Comparison of ENCODE assay signal across 17 cellular contexts in genomic region chr2:924202-924601, GRCh38. TPM values are rescaled to one million over a fixed set of nuclear protein-coding genes. Genes with fewer than 3 reads are reported as not detected.
DNase-seq lines count a peak whose midpoint lies in the region; ATAC-seq and TF ChIP-seq lines count a peak whose summit lies in the region.
"Had no signal": no experiment of that assay in that cellular context is flagged by ENCODE, and none has a peak within 500 bp of the region (broad histone marks: within the 10 kb centered on the region; RNA-seq: fewer than 3 reads in every experiment).

No MANE protein-coding gene starts in this region.

- peaks cover 13% of the 10 kb centered on the region; the same call in 1 of the 2 replicates for H3K27me3 ChIP-seq in iPS-20b (ENCODE audit: insufficient read depth, low read length)
- H3K27me3 ChIP-seq: BLaER1 treated with 17β-estradiol and CSF1 and Interleukin-3, amounts not matched to agents 10 nM and 100 nM had no signal

- ATAC-seq in WTC11 (no peak), HG03175 (IDR thresholded peaks at IDR 0.05; ENCODE audit: unreplicated experiment) (no peak)
- ATAC-seq: CD8-positive, alpha-beta T cell had no signal

- H3K36me3 Mint-ChIP-seq in WTC11 (peaks cover 17% of the 10 kb centered on the region), type B pancreatic cell (no peaks in the 10 kb centered on the region)
- no peaks in the 10 kb centered on the region for H3K36me3 Mint-ChIP-seq in activated CD4-positive, alpha-beta T cell treated with anti-CD3 and anti-CD28 coated beads, Interleukin-2, amount 10 ng/mL, durations not matched to agents 7 days and 5 days (ENCODE audit: low read depth)
- H3K36me3 Mint-ChIP-seq: CD8-positive, alpha-beta T cell had no signal

- H3K4me1 Mint-ChIP-seq in WTC11 (peaks cover 40% of the 10 kb centered on the region), type B pancreatic cell (ENCODE audit: unreplicated experiment) (peaks cover 9% of the 10 kb centered on the region)
- H3K4me1 Mint-ChIP-seq in activated CD4-positive, alpha-beta T cell treated with anti-CD3 and anti-CD28 coated beads, Interleukin-2, amount 10 ng/mL, durations not matched to agents 7 days and 5 days = no peaks in the 10 kb centered on the region

- H3K9me3 Mint-ChIP-seq in WTC11 (peaks cover 12% of the 10 kb centered on the region), type B pancreatic cell (no peaks in the 10 kb centered on the region)
- H3K9me3 Mint-ChIP-seq in activated CD4-positive, alpha-beta T cell treated with anti-CD3 and anti-CD28 coated beads, Interleukin-2, amount 10 ng/mL, durations not matched to agents 7 days and 5 days = no peaks in the 10 kb centered on the region
- H3K9me3 Mint-ChIP-seq: CD8-positive, alpha-beta T cell had no signal

- peaks cover 21% of the 10 kb centered on the region for H3K4me1 ChIP-seq in iPS-20b (ENCODE audit: insufficient read depth, low read length)
- H3K4me1 ChIP-seq: BLaER1 treated with 17β-estradiol and CSF1 and Interleukin-3, amounts not matched to agents 10 nM and 100 nM had no signal

- no peak overlapping the region for H3K27ac ChIP-seq in iPS-20b (ENCODE audit: low read length)
- H3K27ac ChIP-seq: BLaER1 treated with 17β-estradiol and CSF1 and Interleukin-3, amounts not matched to agents 10 nM and 100 nM; GM23248 had no signal

- DNase-seq in NCI-H510A treated with DMSO at 0.1 percent for 48 hours (lab: John Stamatoyannopoulos, UW) = peak; percentile 6
- no peak for DNase-seq in NCI-H510A (lab: John Stamatoyannopoulos, UW)
- no peak for DNase-seq in WTC11 (ENCODE audit: low spot score)
- DNase-seq in type B pancreatic cell (ENCODE audit: extremely low spot score, unreplicated experiment) = no peak
- no peak for DNase-seq in DMS53 treated with DMSO at 0.1 percent for 48 hours (lab: John Stamatoyannopoulos, UW; ENCODE audit: unreplicated experiment)
- DNase-seq in activated CD4-positive, alpha-beta T cell treated with anti-CD3 and anti-CD28 coated beads, Interleukin-2, amount 10 ng/mL, durations not matched to agents 7 days and 5 days = no peak
- DNase-seq: 8988T; Calu3; CD8-positive, alpha-beta T cell; GDM1; GM23248; H7 had no signal

- POLR2A ChIA-PET in WTC11 (lab: Charles Lee) = no interaction called here
- POLR2A ChIA-PET in activated CD4-positive, alpha-beta T cell treated with anti-CD3 and anti-CD28 coated beads, Interleukin-2, amount 10 ng/mL, durations not matched to agents 7 days and 5 days (lab: Charles Lee) = no interaction called here

- no peaks in the 10 kb centered on the region for H3K36me3 ChIP-seq in iPS-20b (ENCODE audit: insufficient read depth, low read depth, low read length)
- H3K36me3 ChIP-seq: BLaER1 treated with 17β-estradiol and CSF1 and Interleukin-3, amounts not matched to agents 10 nM and 100 nM had no signal

- H3K4me3 ChIP-seq in iPS-20b (ENCODE audit: low read length) = no peak overlapping the region
- H3K4me3 ChIP-seq: BLaER1 treated with 17β-estradiol and CSF1 and Interleukin-3, amounts not matched to agents 10 nM and 100 nM; GM23248 had no signal

- H3K27me3 Mint-ChIP-seq in WTC11 (ENCODE audit: low read depth) = peaks cover 22% of the 10 kb centered on the region
- peaks cover 19% of the 10 kb centered on the region for H3K27me3 Mint-ChIP-seq in type B pancreatic cell
- peaks cover 7% of the 10 kb centered on the region for H3K27me3 Mint-ChIP-seq in activated CD4-positive, alpha-beta T cell treated with anti-CD3 and anti-CD28 coated beads, Interleukin-2, amount 10 ng/mL, durations not matched to agents 7 days and 5 days

- TF ChIP-seq CTCF in WTC11 (IDR thresholded peaks at IDR 0.05) (no peak), type B pancreatic cell (conservative IDR thresholded peaks at IDR 0.05) (no peak)

- H3K4me3 Mint-ChIP-seq in WTC11 (no peak overlapping the region), type B pancreatic cell (no peak overlapping the region)
- H3K4me3 Mint-ChIP-seq in activated CD4-positive, alpha-beta T cell treated with anti-CD3 and anti-CD28 coated beads, Interleukin-2, amount 10 ng/mL, durations not matched to agents 7 days and 5 days = no peak overlapping the region
- H3K4me3 Mint-ChIP-seq: CD8-positive, alpha-beta T cell had no signal

- CTCF ChIA-PET in WTC11 (lab: Charles Lee) = interaction anchor here (0.9 kb wide), 1 partner anchor 216 kb away, joined by 3 read pairs; no protein-coding TSS in a partner anchor
- CTCF ChIA-PET in activated CD4-positive, alpha-beta T cell treated with anti-CD3 and anti-CD28 coated beads, Interleukin-2, amount 10 ng/mL, durations not matched to agents 7 days and 5 days (lab: Charles Lee) = no interaction called here

- H3K9me3 ChIP-seq in iPS-20b (ENCODE audit: insufficient read depth, low read depth, low read length) = peaks cover 7% of the 10 kb centered on the region; the same call in 1 of the 2 replicates

- H3K27ac Mint-ChIP-seq in WTC11 = peak overlapping the region; percentile 59
- peak overlapping the region; percentile 24 for H3K27ac Mint-ChIP-seq in type B pancreatic cell
- H3K27ac Mint-ChIP-seq in activated CD4-positive, alpha-beta T cell treated with anti-CD3 and anti-CD28 coated beads, Interleukin-2, amount 10 ng/mL, durations not matched to agents 7 days and 5 days = no peak overlapping the region
- H3K27ac Mint-ChIP-seq: CD8-positive, alpha-beta T cell had no signal

- peak overlapping the region; percentile 12; the same call in 1 of the 2 replicates for H3K9ac ChIP-seq in iPS-20b (ENCODE audit: low read depth, low read length)
- H3K9ac ChIP-seq: BLaER1 treated with 17β-estradiol and CSF1 and Interleukin-3, amounts not matched to agents 10 nM and 100 nM; GM23248 had no signal

TF ChIP-seq in WTC11, 78 proteins besides CTCF, POLR2A, EP300 and RAD21 (continues in another document):
- TF ChIP-seq ZNF121 (CRISPR knock-in tag; IDR thresholded peaks at IDR 0.05) = no peak
- TF ChIP-seq ZNF425 (CRISPR knock-in tag; conservative IDR thresholded peaks at IDR 0.05) = no peak
- no peak for TF ChIP-seq NR2C2 (CRISPR knock-in tag; IDR thresholded peaks at IDR 0.05)
- TF ChIP-seq NFATC4 (CRISPR knock-in tag; IDR thresholded peaks at IDR 0.05) = no peak
- no peak for TF ChIP-seq ZNF532 (CRISPR knock-in tag; IDR thresholded peaks at IDR 0.05; ENCODE audit: borderline replicate concordance)

RNA-seq across cellular contexts. Expression of gene SNTG2, which starts 26.4 kb away (rescaled TPM):
- total RNA-seq in WTC11 (2021) (20.5 to 30.1 TPM (median 27.8 TPM) in 3 replicates), type B pancreatic cell (ENCODE audit: low replicate concordance) (0.45 and 1.1 TPM in 2 replicates)
- total RNA-seq in activated CD4-positive, alpha-beta T cell treated with anti-CD3 and anti-CD28 coated beads, Interleukin-2, amount 10 ng/mL, durations not matched to agents 7 days and 5 days = not detected
- total RNA-seq: Calu3, Daoy, GM23248, HT-29 had no signal

Comparison
In these comparisons a context has a peak if more than half of its experiments do, and no peak if none do; other contexts are left out.
1. RNA of gene SNTG2, which starts 26.4 kb away (total RNA-seq): 20.5 to 30.1 TPM in WTC11; 0.45 to 1.1 TPM in type B pancreatic cell and not detected in activated CD4-positive, alpha-beta T cell treated with anti-CD3 and anti-CD28 coated beads, Interleukin-2, amount 10 ng/mL, durations not matched to agents 7 days and 5 days; every median in the first group is over 10 times any median in the second.